7 cellular contexts compared by ENCODE assay signal in the genomic region with DNA sequence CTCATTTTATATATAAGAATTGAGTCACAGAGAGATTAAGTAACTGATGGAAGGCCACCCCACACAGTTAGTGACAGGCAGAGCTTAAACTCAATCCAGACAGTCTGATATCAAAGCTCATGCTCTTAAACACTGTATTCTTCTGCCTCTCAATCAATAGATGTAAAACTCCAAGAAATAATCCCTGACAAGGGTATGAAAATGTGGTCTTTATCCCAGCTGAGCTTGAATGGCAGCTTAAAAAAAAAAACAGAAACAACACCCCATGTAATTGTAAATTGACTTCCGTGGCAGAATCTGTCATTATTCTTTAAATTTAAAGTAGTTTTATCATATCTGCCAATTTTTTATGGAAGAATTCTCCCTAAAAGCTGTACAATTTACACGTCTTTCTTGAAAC.
"Had no signal": no experiment of that assay in that cellular context is flagged by ENCODE, and none has a peak within 500 bp of the region (broad histone marks: within the 10 kb centered on the region; RNA-seq: fewer than 3 reads in every experiment).

No MANE protein-coding gene starts in this region.

- DNase-seq: H9, KG1 had no signal

- ATAC-seq: GM23338, K562 had no signal

- H3K4me2 ChIP-seq: GM23338 had no signal

- H3K4me3 Mint-ChIP-seq: GM23338, H9 had no signal

- H3K27ac Mint-ChIP-seq: GM23338, H9 had no signal

- H3K9me3 Mint-ChIP-seq: GM23338, H9 had no signal

- H3K4me1 Mint-ChIP-seq: GM23338, H9 had no signal

- FAIRE-seq: H1, H54, HTR-8/SVneo, K562 had no signal

- H3K4me3 ChIP-seq: GM23338, K562 had no signal

- H2AFZ ChIP-seq: GM23338 had no signal
